Comparison of ENCODE assay signal across 1 cellular context in the genomic region with DNA sequence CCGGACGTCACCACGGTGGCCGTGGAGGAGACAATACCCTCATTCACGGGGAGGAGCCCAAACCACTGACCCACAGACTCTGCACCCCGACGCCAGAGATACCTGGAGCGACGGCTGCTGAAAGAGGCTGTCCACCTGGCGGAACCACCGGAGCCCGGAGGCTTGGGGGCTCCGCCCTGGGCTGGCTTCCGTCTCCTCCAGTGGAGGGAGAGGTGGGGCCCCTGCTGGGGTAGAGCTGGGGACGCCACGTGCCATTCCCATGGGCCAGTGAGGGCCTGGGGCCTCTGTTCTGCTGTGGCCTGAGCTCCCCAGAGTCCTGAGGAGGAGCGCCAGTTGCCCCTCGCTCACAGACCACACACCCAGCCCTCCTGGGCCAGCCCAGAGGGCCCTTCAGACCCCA.
TF ChIP-seq lines count a peak whose summit lies in the region.

No MANE protein-coding gene starts in this region.

TF ChIP-seq in GM12878, 131 proteins besides CTCF, POLR2A, EP300 and RAD21:
- no peak for TF ChIP-seq PAX8 (IDR thresholded peaks at IDR 0.05)
- TF ChIP-seq BRCA1 (IDR thresholded peaks at IDR 0.05; ENCODE audit: low read depth, low read length) = no peak
- TF ChIP-seq ATF7 (IDR thresholded peaks at IDR 0.05; ENCODE audit: low read depth) = no peak
- no peak for TF ChIP-seq FOXK2 (IDR thresholded peaks at IDR 0.05)
- no peak for TF ChIP-seq MTA3 (IDR thresholded peaks at IDR 0.05; ENCODE audit: borderline replicate concordance, low read length)
- no peak for TF ChIP-seq LARP7 (IDR thresholded peaks at IDR 0.05)
- no peak for TF ChIP-seq TAF1 (IDR thresholded peaks at IDR 0.05; ENCODE audit: borderline replicate concordance, low read depth, low read length)
- no peak for TF ChIP-seq HDGF (IDR thresholded peaks at IDR 0.05)
- TF ChIP-seq PAX5 (IDR thresholded peaks at IDR 0.05; ENCODE audit: borderline replicate concordance, low read depth, low read length) = no peak
- TF ChIP-seq, protein P1, sequence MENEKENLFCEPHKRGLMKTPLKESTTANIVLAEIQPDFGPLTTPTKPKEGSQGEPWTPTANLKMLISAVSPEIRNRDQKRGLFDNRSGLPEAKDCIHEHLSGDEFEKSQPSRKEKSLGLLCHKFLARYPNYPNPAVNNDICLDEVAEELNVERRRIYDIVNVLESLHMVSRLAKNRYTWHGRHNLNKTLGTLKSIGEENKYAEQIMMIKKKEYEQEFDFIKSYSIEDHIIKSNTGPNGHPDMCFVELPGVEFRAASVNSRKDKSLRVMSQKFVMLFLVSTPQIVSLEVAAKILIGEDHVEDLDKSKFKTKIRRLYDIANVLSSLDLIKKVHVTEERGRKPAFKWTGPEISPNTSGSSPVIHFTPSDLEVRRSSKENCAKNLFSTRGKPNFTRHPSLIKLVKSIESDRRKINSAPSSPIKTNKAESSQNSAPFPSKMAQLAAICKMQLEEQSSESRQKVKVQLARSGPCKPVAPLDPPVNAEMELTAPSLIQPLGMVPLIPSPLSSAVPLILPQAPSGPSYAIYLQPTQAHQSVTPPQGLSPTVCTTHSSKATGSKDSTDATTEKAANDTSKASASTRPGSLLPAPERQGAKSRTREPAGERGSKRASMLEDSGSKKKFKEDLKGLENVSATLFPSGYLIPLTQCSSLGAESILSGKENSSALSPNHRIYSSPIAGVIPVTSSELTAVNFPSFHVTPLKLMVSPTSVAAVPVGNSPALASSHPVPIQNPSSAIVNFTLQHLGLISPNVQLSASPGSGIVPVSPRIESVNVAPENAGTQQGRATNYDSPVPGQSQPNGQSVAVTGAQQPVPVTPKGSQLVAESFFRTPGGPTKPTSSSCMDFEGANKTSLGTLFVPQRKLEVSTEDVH (IDR thresholded peaks at IDR 0.05; ENCODE audit: low read depth, partially characterized antibody) = no peak
- TF ChIP-seq EZH2 (IDR thresholded peaks at IDR 0.05; ENCODE audit: borderline replicate concordance, control insufficient read depth, low read depth, low read length) = no peak
- TF ChIP-seq, protein P2, sequence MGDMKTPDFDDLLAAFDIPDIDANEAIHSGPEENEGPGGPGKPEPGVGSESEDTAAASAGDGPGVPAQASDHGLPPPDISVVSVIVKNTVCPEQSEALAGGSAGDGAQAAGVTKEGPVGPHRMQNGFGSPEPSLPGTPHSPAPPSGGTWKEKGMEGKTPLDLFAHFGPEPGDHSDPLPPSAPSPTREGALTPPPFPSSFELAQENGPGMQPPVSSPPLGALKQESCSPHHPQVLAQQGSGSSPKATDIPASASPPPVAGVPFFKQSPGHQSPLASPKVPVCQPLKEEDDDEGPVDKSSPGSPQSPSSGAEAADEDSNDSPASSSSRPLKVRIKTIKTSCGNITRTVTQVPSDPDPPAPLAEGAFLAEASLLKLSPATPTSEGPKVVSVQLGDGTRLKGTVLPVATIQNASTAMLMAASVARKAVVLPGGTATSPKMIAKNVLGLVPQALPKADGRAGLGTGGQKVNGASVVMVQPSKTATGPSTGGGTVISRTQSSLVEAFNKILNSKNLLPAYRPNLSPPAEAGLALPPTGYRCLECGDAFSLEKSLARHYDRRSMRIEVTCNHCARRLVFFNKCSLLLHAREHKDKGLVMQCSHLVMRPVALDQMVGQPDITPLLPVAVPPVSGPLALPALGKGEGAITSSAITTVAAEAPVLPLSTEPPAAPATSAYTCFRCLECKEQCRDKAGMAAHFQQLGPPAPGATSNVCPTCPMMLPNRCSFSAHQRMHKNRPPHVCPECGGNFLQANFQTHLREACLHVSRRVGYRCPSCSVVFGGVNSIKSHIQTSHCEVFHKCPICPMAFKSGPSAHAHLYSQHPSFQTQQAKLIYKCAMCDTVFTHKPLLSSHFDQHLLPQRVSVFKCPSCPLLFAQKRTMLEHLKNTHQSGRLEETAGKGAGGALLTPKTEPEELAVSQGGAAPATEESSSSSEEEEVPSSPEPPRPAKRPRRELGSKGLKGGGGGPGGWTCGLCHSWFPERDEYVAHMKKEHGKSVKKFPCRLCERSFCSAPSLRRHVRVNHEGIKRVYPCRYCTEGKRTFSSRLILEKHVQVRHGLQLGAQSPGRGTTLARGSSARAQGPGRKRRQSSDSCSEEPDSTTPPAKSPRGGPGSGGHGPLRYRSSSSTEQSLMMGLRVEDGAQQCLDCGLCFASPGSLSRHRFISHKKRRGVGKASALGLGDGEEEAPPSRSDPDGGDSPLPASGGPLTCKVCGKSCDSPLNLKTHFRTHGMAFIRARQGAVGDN (IDR thresholded peaks at IDR 0.05) = no peak
- TF ChIP-seq, protein P3, sequence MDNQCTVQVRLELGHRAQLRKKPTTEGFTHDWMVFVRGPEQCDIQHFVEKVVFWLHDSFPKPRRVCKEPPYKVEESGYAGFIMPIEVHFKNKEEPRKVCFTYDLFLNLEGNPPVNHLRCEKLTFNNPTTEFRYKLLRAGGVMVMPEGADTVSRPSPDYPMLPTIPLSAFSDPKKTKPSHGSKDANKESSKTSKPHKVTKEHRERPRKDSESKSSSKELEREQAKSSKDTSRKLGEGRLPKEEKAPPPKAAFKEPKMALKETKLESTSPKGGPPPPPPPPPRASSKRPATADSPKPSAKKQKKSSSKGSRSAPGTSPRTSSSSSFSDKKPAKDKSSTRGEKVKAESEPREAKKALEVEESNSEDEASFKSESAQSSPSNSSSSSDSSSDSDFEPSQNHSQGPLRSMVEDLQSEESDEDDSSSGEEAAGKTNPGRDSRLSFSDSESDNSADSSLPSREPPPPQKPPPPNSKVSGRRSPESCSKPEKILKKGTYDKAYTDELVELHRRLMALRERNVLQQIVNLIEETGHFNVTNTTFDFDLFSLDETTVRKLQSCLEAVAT (IDR thresholded peaks at IDR 0.05) = no peak
- TF ChIP-seq RFX5 (IDR thresholded peaks at IDR 0.05; ENCODE audit: low read depth, low read length) = no peak
TF ChIP-seq in GM12878: peak in this region for 0.
